ENCODE assay signal across 1 cellular context in genomic region chr12:95204141-95204866, GRCh38.
TF ChIP-seq lines count a peak whose summit lies in the region.

No MANE protein-coding gene starts in this region.

TF ChIP-seq in IMR-90, 13 proteins besides CTCF, POLR2A, EP300 and RAD21 (continued from another document):
- TF ChIP-seq FOS (IDR thresholded peaks at IDR 0.05; ENCODE audit: low read depth, low read length) (peak; percentile 53; the same call in 1 of the 2 replicates), RFX5 (IDR thresholded peaks at IDR 0.05; ENCODE audit: low read depth, low read length) (no peak), MAZ (IDR thresholded peaks at IDR 0.05; ENCODE audit: borderline replicate concordance, low read depth, low read length) (peak; percentile 64; the same call in 1 of the 2 replicates), RCOR1 (IDR thresholded peaks at IDR 0.05; ENCODE audit: insufficient replicate concordance, low read length) (peak; percentile 60), NFE2L2 (IDR thresholded peaks at IDR 0.05; ENCODE audit: low read depth, low read length) (peak; percentile 62; the same call in 1 of the 2 replicates), CEBPB (IDR thresholded peaks at IDR 0.05; ENCODE audit: low read depth, low read length) (peak; percentile 82)
- TF ChIP-seq, protein P1, sequence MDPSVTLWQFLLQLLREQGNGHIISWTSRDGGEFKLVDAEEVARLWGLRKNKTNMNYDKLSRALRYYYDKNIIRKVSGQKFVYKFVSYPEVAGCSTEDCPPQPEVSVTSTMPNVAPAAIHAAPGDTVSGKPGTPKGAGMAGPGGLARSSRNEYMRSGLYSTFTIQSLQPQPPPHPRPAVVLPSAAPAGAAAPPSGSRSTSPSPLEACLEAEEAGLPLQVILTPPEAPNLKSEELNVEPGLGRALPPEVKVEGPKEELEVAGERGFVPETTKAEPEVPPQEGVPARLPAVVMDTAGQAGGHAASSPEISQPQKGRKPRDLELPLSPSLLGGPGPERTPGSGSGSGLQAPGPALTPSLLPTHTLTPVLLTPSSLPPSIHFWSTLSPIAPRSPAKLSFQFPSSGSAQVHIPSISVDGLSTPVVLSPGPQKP (IDR thresholded peaks at IDR 0.05; ENCODE audit: borderline replicate concordance, low read depth, low read length): no peak
